In genomic region chr16:79008869-79009179, GRCh38 we compare ENCODE assay signal across 27 cellular contexts.
A peak's percentile ranks its signal among the peaks of the same experiment; 100 is the strongest.
DNase-seq lines count a peak whose midpoint lies in the region; ATAC-seq and TF ChIP-seq lines count a peak whose summit lies in the region.
"Had no signal": no experiment of that assay in that cellular context is flagged by ENCODE, and none has a peak within 500 bp of the region (broad histone marks: within the 10 kb centered on the region; RNA-seq: fewer than 3 reads in every experiment).

No MANE protein-coding gene starts in this region.

- no peak overlapping the region for H3K27ac Mint-ChIP-seq in activated naive CD4-positive, alpha-beta T cell treated with anti-CD3 and anti-CD28 coated beads, Interleukin-2, amount 10 ng/mL, durations not matched to agents 7 days and 5 days
- H3K27ac Mint-ChIP-seq: activated naive CD4-positive, alpha-beta T cell treated with anti-CD3 and anti-CD28 coated beads, Interleukin-2, amount 50 U/mL, for 24 hours; activated T-cell treated with anti-CD3 and anti-CD28 coated beads, Interleukin-2, amount 50 U/mL, for 72 hours; IgD-negative memory B cell; immature natural killer cell; mesothelial cell of epicardium; naive thymus-derived CD8-positive, alpha-beta T cell had no signal

- no peaks in the 10 kb centered on the region for H3K4me1 Mint-ChIP-seq in activated naive CD4-positive, alpha-beta T cell treated with anti-CD3 and anti-CD28 coated beads, Interleukin-2, amount 10 ng/mL, durations not matched to agents 7 days and 5 days
- H3K4me1 Mint-ChIP-seq: activated naive CD4-positive, alpha-beta T cell treated with anti-CD3 and anti-CD28 coated beads, Interleukin-2, amount 50 U/mL, for 24 hours; mesothelial cell of epicardium had no signal

- no peak for TF ChIP-seq CTCF in KMS-11 (conservative IDR thresholded peaks at IDR 0.05; ENCODE audit: low read depth, low read length)
- no peak for TF ChIP-seq CTCF in epithelial cell of esophagus (IDR thresholded peaks at IDR 0.05; ENCODE audit: insufficient read depth, low read depth, low read length, missing control alignments)
- no peak for TF ChIP-seq CTCF in spleen (IDR thresholded peaks at IDR 0.05 in 8 of 11, conservative IDR thresholded peaks at IDR 0.05 in 3 of 11)

- H3K4me1 ChIP-seq in KMS-11 (ENCODE audit: low read depth, poor library complexity, severe bottlenecking): peaks cover 11% of the 10 kb centered on the region
- H3K4me1 ChIP-seq in spleen: peaks cover 0 to 15% (median 6%) of the 10 kb centered on the region in 6 donors
- H3K4me1 ChIP-seq: left ventricle myocardium inferior had no signal

- no peaks in the 10 kb centered on the region for H3K9me3 Mint-ChIP-seq in activated naive CD4-positive, alpha-beta T cell treated with anti-CD3 and anti-CD28 coated beads, Interleukin-2, amount 10 ng/mL, durations not matched to agents 7 days and 5 days
- H3K9me3 Mint-ChIP-seq: activated naive CD4-positive, alpha-beta T cell treated with anti-CD3 and anti-CD28 coated beads, Interleukin-2, amount 50 U/mL, for 24 hours; CD4-positive, alpha-beta memory T cell; mesothelial cell of epicardium had no signal

- peak; percentile 48 for DNase-seq in NCI-H1417 treated with DMSO at 0.1 percent for 48 hours (lab: John Stamatoyannopoulos, UW)
- DNase-seq in NCI-H748 treated with DMSO at 0.1 percent for 48 hours (lab: John Stamatoyannopoulos, UW): peak; percentile 89
- DNase-seq in epithelial cell of esophagus (ENCODE audit: low read depth): peak; percentile 74
- no peak for DNase-seq in activated naive CD4-positive, alpha-beta T cell treated with anti-CD3 and anti-CD28 coated beads, Interleukin-2, amount 10 ng/mL, durations not matched to agents 7 days and 5 days
- DNase-seq in spleen: no peak
- DNase-seq: activated CD4-positive, alpha-beta T cell treated with anti-CD3 and anti-CD28 coated beads for 1 hour; aorta; CD4-positive, alpha-beta memory T cell; central memory CD4-positive, alpha-beta T cell; DND-41; immature natural killer cell; left ventricle myocardium inferior; naive thymus-derived CD8-positive, alpha-beta T cell; NCI-H446 treated with DMSO at 0.1 percent for 48 hours; retina; stimulated activated CD4-positive, alpha-beta T cell treated with anti-CD3 and anti-CD28 coated beads, Interleukin-4, amount 100 ng/mL, for 1 hour; stimulated activated naive CD8-positive, alpha-beta T cell treated with anti-CD3 and anti-CD28 coated beads, Interleukin-15, Interleukin-2, amounts not matched to agents 100 U/mL and 50 U/mL, for 24 hours; SW 1271 had no signal

- no peaks in the 10 kb centered on the region for H3K27me3 ChIP-seq in KMS-11 (ENCODE audit: insufficient read depth, low read depth)
- no peaks in the 10 kb centered on the region for H3K27me3 ChIP-seq in spleen (replicated peaks in 1 of 7)
- H3K27me3 ChIP-seq: hepatocyte had no signal

- H3K4me3 Mint-ChIP-seq in activated naive CD4-positive, alpha-beta T cell treated with anti-CD3 and anti-CD28 coated beads, Interleukin-2, amount 10 ng/mL, durations not matched to agents 7 days and 5 days: no peak overlapping the region
- H3K4me3 Mint-ChIP-seq: activated naive CD4-positive, alpha-beta T cell treated with anti-CD3 and anti-CD28 coated beads, Interleukin-2, amount 50 U/mL, for 24 hours; activated T-cell treated with anti-CD3 and anti-CD28 coated beads, Interleukin-2, amount 50 U/mL, for 72 hours; CD4-positive, alpha-beta memory T cell; IgD-negative memory B cell; immature natural killer cell; mesothelial cell of epicardium; naive thymus-derived CD8-positive, alpha-beta T cell had no signal

- H3K27me3 Mint-ChIP-seq in activated naive CD4-positive, alpha-beta T cell treated with anti-CD3 and anti-CD28 coated beads, Interleukin-2, amount 10 ng/mL, durations not matched to agents 7 days and 5 days: no peaks in the 10 kb centered on the region
- H3K27me3 Mint-ChIP-seq: activated naive CD4-positive, alpha-beta T cell treated with anti-CD3 and anti-CD28 coated beads, Interleukin-2, amount 50 U/mL, for 24 hours; CD4-positive, alpha-beta memory T cell; IgD-negative memory B cell; naive thymus-derived CD8-positive, alpha-beta T cell had no signal

- 0 out of 2 replicates have a peak overlapping the region, but pooled peaks have one; percentile 29 for H3K4me2 ChIP-seq in KMS-11
- H3K4me2 ChIP-seq: hepatocyte had no signal

- WGBS in spleen, 5 donors: 76 to 90% (median 86%) methylated on average over 7 of the region's 7 CpGs

- H3K9ac ChIP-seq in KMS-11: no peak overlapping the region

- no peaks in the 10 kb centered on the region for H3K36me3 ChIP-seq in KMS-11 (ENCODE audit: insufficient read depth)
- H3K36me3 ChIP-seq in spleen: no peaks in the 10 kb centered on the region
- H3K36me3 ChIP-seq: left ventricle myocardium inferior had no signal

- no peaks in the 10 kb centered on the region for H4K20me1 ChIP-seq in KMS-11 (ENCODE audit: insufficient read depth)

- CTCF ChIA-PET in activated naive CD4-positive, alpha-beta T cell treated with anti-CD3 and anti-CD28 coated beads, Interleukin-2, amount 10 ng/mL, durations not matched to agents 7 days and 5 days (lab: Charles Lee): no interaction called here

- intact Hi-C loops in spleen (cut with DNase I; ENCODE audit: low total_unique reads): no loop called here

- H2AFZ ChIP-seq in KMS-11 (ENCODE audit: low read depth): no peak overlapping the region
- H2AFZ ChIP-seq: hepatocyte had no signal

- H3K9me3 ChIP-seq in spleen: no peaks in the 10 kb centered on the region
- H3K9me3 ChIP-seq: left ventricle myocardium inferior had no signal

- ATAC-seq in GM18502 (IDR thresholded peaks at IDR 0.05; ENCODE audit: poor library complexity, unreplicated experiment): no peak
- ATAC-seq: HCT116; naive thymus-derived CD8-positive, alpha-beta T cell; Right ventricle myocardium inferior; stimulated activated naive CD8-positive, alpha-beta T cell treated with anti-CD3 and anti-CD28 coated beads, Interleukin-15, Interleukin-2, amounts not matched to agents 100 U/mL and 50 U/mL, for 24 hours had no signal

- peak overlapping the region; percentile 38; the same call in 1 of the 2 replicates for H3K27ac ChIP-seq in KMS-11
- no peak overlapping the region for H3K27ac ChIP-seq in spleen
- H3K27ac ChIP-seq: hepatocyte, left ventricle myocardium inferior had no signal

- TF ChIP-seq POLR2A in spleen (IDR thresholded peaks at IDR 0.05): no peak

- H3K4me3 ChIP-seq in KMS-11 (IDR thresholded peaks at IDR 0.05; ENCODE audit: insufficient read depth, low read depth, low read length) (no peak overlapping the region), epithelial cell of esophagus (ENCODE audit: low read length) (no peak overlapping the region), spleen (no peak overlapping the region)
- H3K4me3 ChIP-seq: hepatocyte, left ventricle myocardium inferior had no signal

- peaks cover 3% of the 10 kb centered on the region for H3K36me3 Mint-ChIP-seq in activated naive CD4-positive, alpha-beta T cell treated with anti-CD3 and anti-CD28 coated beads, Interleukin-2, amount 10 ng/mL, durations not matched to agents 7 days and 5 days
- H3K36me3 Mint-ChIP-seq: activated naive CD4-positive, alpha-beta T cell treated with anti-CD3 and anti-CD28 coated beads, Interleukin-2, amount 50 U/mL, for 24 hours; CD4-positive, alpha-beta memory T cell; mesothelial cell of epicardium had no signal

- H3K79me2 ChIP-seq in KMS-11 (ENCODE audit: insufficient read depth, low read depth): no peaks in the 10 kb centered on the region
- H3K79me2 ChIP-seq: hepatocyte had no signal

Comparison
In these comparisons a context has a peak if more than half of its experiments do, and no peak if none do; other contexts are left out.
1. DNase-seq: peak in NCI-H1417 treated with DMSO at 0.1 percent for 48 hours (single experiment), NCI-H748 treated with DMSO at 0.1 percent for 48 hours (single experiment) and epithelial cell of esophagus (single experiment); none in activated naive CD4-positive, alpha-beta T cell treated with anti-CD3 and anti-CD28 coated beads, Interleukin-2, amount 10 ng/mL, durations not matched to agents 7 days and 5 days (single experiment) and spleen (single experiment).